ENCODE assay signal across 8 cellular contexts in genomic region chr1:117060441-117061317, GRCh38. TPM values are rescaled to one million over a fixed set of nuclear protein-coding genes. Genes with fewer than 3 reads are reported as not detected.
A peak's percentile ranks its signal among the peaks of the same experiment; 100 is the strongest.
DNase-seq lines count a peak whose midpoint lies in the region; ATAC-seq and TF ChIP-seq lines count a peak whose summit lies in the region.

No MANE protein-coding gene starts in this region.

- peak overlapping the region; percentile 83 for H3K4me3 ChIP-seq in OCI-LY1 (ENCODE audit: low read depth, low read length, poor library complexity, severe bottlenecking)
- peak overlapping the region; percentile 83 for H3K4me3 ChIP-seq in choroid plexus epithelial cell (ENCODE audit: low read depth, low read length)
- H3K4me3 ChIP-seq in lower leg skin (ENCODE audit: low read depth, poor library complexity, severe bottlenecking), result peak overlapping the region; percentile 81
- H3K4me3 ChIP-seq in tibial nerve, result peak overlapping the region; percentile 35 to 80 (median 70)

- H3K4me1 ChIP-seq in OCI-LY1 (ENCODE audit: insufficient read depth, low read length, severe bottlenecking) (peaks cover 50% of the 10 kb centered on the region), tibial nerve (peaks cover 0 to 15% (median 6%) of the 10 kb centered on the region in 4 donors)

- H3K9me3 ChIP-seq in OCI-LY1 (ENCODE audit: low read length) (no peaks in the 10 kb centered on the region), tibial nerve (no peaks in the 10 kb centered on the region)

- H3K9ac ChIP-seq in OCI-LY1 (ENCODE audit: low read length), result peak overlapping the region; percentile 82

- H3K9me2 ChIP-seq in OCI-LY1 (ENCODE audit: low read depth, low read length), result no peaks in the 10 kb centered on the region

- peak overlapping the region; percentile 41 for H3K27ac ChIP-seq in OCI-LY1 (ENCODE audit: low read depth, low read length, poor library complexity, severe bottlenecking)
- peak overlapping the region in 3 of 4 donors; percentile 21 to 80 (median 72) for H3K27ac ChIP-seq in tibial nerve

- H3F3A ChIP-seq in OCI-LY1 (ENCODE audit: insufficient read depth, low read length), result no peaks in the 10 kb centered on the region

- TF ChIP-seq CTCF in GM10266 (IDR thresholded peaks at IDR 0.05; ENCODE audit: control insufficient read depth, insufficient read depth, low read depth, missing control alignments) (no peak), OCI-LY1 (IDR thresholded peaks at IDR 0.05; ENCODE audit: low read length) (no peak), choroid plexus epithelial cell (conservative IDR thresholded peaks at IDR 0.05; ENCODE audit: low read depth, low read length) (no peak), lower leg skin (IDR thresholded peaks at IDR 0.05) (no peak), tibial nerve (IDR thresholded peaks at IDR 0.05) (no peak)

- H4K20me1 ChIP-seq in OCI-LY1 (ENCODE audit: insufficient read depth, low read length), result no peaks in the 10 kb centered on the region

- H3K4me2 ChIP-seq in OCI-LY1 (ENCODE audit: low read length), result peak overlapping the region; percentile 67

- DNase-seq in AG20443 (ENCODE audit: low spot score), result peak; percentile 69
- peak; percentile 42 for DNase-seq in GM10266 (ENCODE audit: extremely low spot score)
- peak; percentile 70 for DNase-seq in choroid plexus epithelial cell (ENCODE audit: low read depth)
- DNase-seq in lower leg skin (ENCODE audit: low spot score in 2 of 2), result peak in 1 of 2 donors; percentile 30
- no peak for DNase-seq in tibial nerve (ENCODE audit: low spot score in 2 of 2)

- intact Hi-C loops in lower leg skin (cut with DNase I; ENCODE audit: low total_unique reads), result no loop called here

- TF ChIP-seq POLR2A in lower leg skin (IDR thresholded peaks at IDR 0.05) (no peak), tibial nerve (IDR thresholded peaks at IDR 0.05) (no peak)

- no peak overlapping the region for H2AFZ ChIP-seq in OCI-LY1 (ENCODE audit: low read length)

- H3K36me3 ChIP-seq in OCI-LY1 (ENCODE audit: insufficient read depth, low read length), result peaks cover 41% of the 10 kb centered on the region
- H3K36me3 ChIP-seq in tibial nerve, result peaks cover 0 to 5% (median 0%) of the 10 kb centered on the region in 3 donors

- ATAC-seq in HG02798 (IDR thresholded peaks at IDR 0.05; ENCODE audit: poor library complexity, unreplicated experiment) (peak; percentile 6), HG03521 (IDR thresholded peaks at IDR 0.05; ENCODE audit: unreplicated experiment) (no peak)

- WGBS in lower leg skin, 2 donors, result 18 to 32% methylated on average over 29 to 41 of the region's 42 CpGs
- WGBS in tibial nerve, 2 donors, result 26% methylated on average over 42 of the region's 42 CpGs

- no peak for TF ChIP-seq EP300 in tibial nerve (IDR thresholded peaks at IDR 0.05)

- H3K27me3 ChIP-seq in OCI-LY1 (ENCODE audit: insufficient read depth, low read length) (no peaks in the 10 kb centered on the region), tibial nerve (no peaks in the 10 kb centered on the region)

- peaks cover 39% of the 10 kb centered on the region; the same call in 1 of the 2 replicates for H3K79me2 ChIP-seq in OCI-LY1 (ENCODE audit: insufficient read depth, low read length)

RNA-seq across cellular contexts. Expression of gene TTF2, which starts 0.6 kb away (rescaled TPM):
- total RNA-seq in lower leg skin, result 10 to 100 TPM in 3 of 4 donors, 1 to 10 TPM in 1; 6.8 to 26.8 (median 20.6) TPM
- total RNA-seq in tibial nerve, result 10 to 100 TPM; 12.9 to 37.5 (median 19.3) TPM

RNA-seq across cellular contexts. Expression of gene CD101, which starts 59.1 kb away (rescaled TPM):
- total RNA-seq in lower leg skin, result 1 to 10 TPM in 1 of 4 donors, under 1 TPM in 3; 0.46 to 1.8 (median 0.92) TPM
- 1 to 10 TPM in 1 of 4 donors, under 1 TPM in 2, not detected in 1; under 0.01 to 2.9 (median 0.59) TPM for total RNA-seq in tibial nerve

Comparison
In these comparisons a context has a peak if more than half of its experiments do, and no peak if none do; other contexts are left out.
1. DNase-seq: peak in AG20443 (single experiment), GM10266 (single experiment) and choroid plexus epithelial cell (single experiment); none in tibial nerve (0 of 2).
2. Peak in every context shown above with its lines, with median percentiles within 50 percentile points of each other: H3K4me3 ChIP-seq.